8 cellular contexts compared by ENCODE assay signal in the genomic region with DNA sequence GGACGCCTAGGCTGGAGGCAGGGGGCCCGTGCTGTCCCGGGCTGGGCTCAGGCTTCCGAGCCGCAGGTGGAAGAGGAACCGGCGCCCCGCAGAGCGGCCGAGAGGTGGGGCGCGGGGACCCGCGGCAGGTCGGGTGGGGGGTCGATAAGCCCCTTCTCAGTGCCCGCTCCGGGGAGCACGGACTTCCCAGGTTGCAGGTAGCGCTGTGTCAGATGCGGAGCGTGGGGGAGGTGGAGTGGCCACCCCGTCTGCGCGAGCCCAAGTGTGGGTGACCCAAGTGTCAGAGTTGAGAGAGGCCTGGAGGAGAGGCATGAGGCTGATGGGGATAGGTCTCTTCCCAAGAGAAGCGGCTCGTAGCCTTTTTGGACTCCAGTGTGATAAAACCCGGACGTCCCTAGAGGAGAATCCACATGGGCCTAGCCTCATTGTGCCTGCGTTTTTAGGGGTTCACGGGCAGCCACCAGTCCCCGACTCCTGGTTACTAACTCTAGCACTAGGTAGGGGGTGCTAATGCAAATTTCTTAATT. TPM values are rescaled to one million over a fixed set of nuclear protein-coding genes. Genes with fewer than 3 reads are reported as not detected.
DNase-seq lines count a peak whose midpoint lies in the region; ATAC-seq and TF ChIP-seq lines count a peak whose summit lies in the region.

No MANE protein-coding gene starts in this region.

- H3K9me3 ChIP-seq in prostate gland = no peaks in the 10 kb centered on the region

- H3K36me3 ChIP-seq in prostate gland = no peaks in the 10 kb centered on the region

- H3K27me3 ChIP-seq in HL-60 (ENCODE audit: insufficient read depth, poor library complexity, severe bottlenecking) (no peaks in the 10 kb centered on the region), prostate gland (replicated peaks; ENCODE audit: insufficient read depth) (no peaks in the 10 kb centered on the region)

- intact Hi-C loops in Right ventricle myocardium superior (cut with DNase I) (loop anchor here (5.0 kb wide), 1 partner anchor 139 kb away; no protein-coding TSS in a partner anchor), prostate gland (cut with DNase I) (loop anchor here (2.0 to 5.0 kb wide), 5 partner anchors 54 to 351 kb away; partner anchors contain the start of gene SEPTIN7)

- TF ChIP-seq CTCF in HL-60 (IDR thresholded peaks at IDR 0.05; ENCODE audit: insufficient read depth, low read length) (no peak), prostate gland (IDR thresholded peaks at IDR 0.05) (no peak)

- DNase-seq in AG08396 (ENCODE audit: low spot score) (peak; percentile 8), HL-60 (ENCODE audit: low read depth in 1 of 2, low spot score in 1 of 2) (peak in 1 of 2 experiments; percentile 33), activated T-cell treated with anti-CD3 and anti-CD28 coated beads for 48 hours (ENCODE audit: low read depth) (peak; percentile 8), Right ventricle myocardium superior (peak; percentile 65), prostate gland (ENCODE audit: low spot score) (peak; percentile 19), GF-D8 (lab: John Stamatoyannopoulos, UW) (no peak)
- no peak for DNase-seq in effector CD8-positive, alpha-beta T cell (lab: John Stamatoyannopoulos, UW)

- H3K27ac ChIP-seq in HL-60 (replicated peaks) = peak overlapping the region; percentile 70
- peak overlapping the region; percentile 83 to 84 for H3K27ac ChIP-seq in prostate gland

- 1% methylated on average over 32 of the region's 32 CpGs for WGBS in prostate gland

- H3K4me3 ChIP-seq in HL-60 (replicated peaks; ENCODE audit: insufficient read depth, low read length) = peak overlapping the region; percentile 87
- peak overlapping the region; percentile 61 to 77 for H3K4me3 ChIP-seq in prostate gland

- no peak for TF ChIP-seq POLR2A in prostate gland (IDR thresholded peaks at IDR 0.05)

- ATAC-seq in GM19397 (IDR thresholded peaks at IDR 0.05; ENCODE audit: unreplicated experiment) = peak; percentile 16
- peak; percentile 0 for ATAC-seq in Right ventricle myocardium superior (ENCODE audit: poor library complexity)

- peaks cover 8% of the 10 kb centered on the region for H3K4me1 ChIP-seq in prostate gland (replicated peaks)

RNA-seq across cellular contexts. Expression of gene EEPD1, which starts 0.6 kb away (rescaled TPM):
- total RNA-seq in Right ventricle myocardium superior (10.0 TPM), prostate gland (10 to 100 TPM; 21.9 to 30.1 TPM)

Comparison
In these comparisons a context has a peak if more than half of its experiments do, and no peak if none do; other contexts are left out.
1. DNase-seq: peak in AG08396 (single experiment), activated T-cell treated with anti-CD3 and anti-CD28 coated beads for 48 hours (single experiment), Right ventricle myocardium superior (single experiment) and prostate gland (single experiment); none in GF-D8 (single experiment) and effector CD8-positive, alpha-beta T cell (single experiment).